Comparison of ENCODE assay signal across 17 cellular contexts in the genomic region with DNA sequence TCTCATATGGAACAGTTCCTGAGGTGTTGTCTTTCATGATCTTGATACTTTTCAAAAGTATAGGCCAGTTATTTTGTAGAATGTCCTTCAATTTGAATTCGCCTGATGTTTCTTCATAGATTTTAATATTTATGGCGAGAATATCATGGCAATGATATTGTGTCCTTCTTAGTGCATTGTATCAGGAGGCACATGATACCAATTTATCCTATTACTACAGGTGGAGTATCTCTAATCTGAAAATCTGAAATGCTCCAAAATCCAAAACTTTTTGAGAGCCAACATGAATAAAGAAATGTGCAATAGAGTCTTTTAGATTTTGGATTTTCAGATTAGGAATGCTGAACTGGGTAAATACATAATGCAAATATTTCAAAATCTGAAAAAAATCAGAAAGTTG.
"Had no signal": no experiment of that assay in that cellular context is flagged by ENCODE, and none has a peak within 500 bp of the region (broad histone marks: within the 10 kb centered on the region; RNA-seq: fewer than 3 reads in every experiment).

No MANE protein-coding gene starts in this region.

- H3K4me3 ChIP-seq: stomach, suprapubic skin, testis, thoracic aorta, thyroid gland, tibial artery, tibial nerve, transverse colon, upper lobe of left lung, upper lobe of right lung, uterus, vagina had no signal

- H3K4me1 ChIP-seq: suprapubic skin, testis, thyroid gland, tibial artery, tibial nerve, transverse colon, upper lobe of left lung, upper lobe of right lung, uterus, vagina had no signal

- H3K9me3 ChIP-seq: suprapubic skin, testis, thoracic aorta, thyroid gland, tibial artery, upper lobe of left lung, vagina had no signal

- ATAC-seq: stimulated activated effector memory CD8-positive, alpha-beta T cell treated with anti-CD3 and anti-CD28 coated beads, Interleukin-12 subunit alpha, Interleukin-12 subunit beta, amount 100 ng/mL, for 72 hours; stimulated activated memory B cell treated with anti-CD40 and anti-IgM and Interleukin-4, amounts not matched to agents 10 μg/mL and 1 μg/mL and 100 μg/mL, for 72 hours; stimulated activated naive B cell treated with anti-CD40 and anti-IgM and Interleukin-4, amounts not matched to agents 10 μg/mL and 1 μg/mL and 100 μg/mL, for 72 hours; stimulated activated naive CD8-positive, alpha-beta T cell treated with anti-CD3 and anti-CD28 coated beads, Interleukin-15, amount 100 ng/mL, for 72 hours; stimulated activated naive CD8-positive, alpha-beta T cell treated with anti-CD3 and anti-CD28 coated beads, Interleukin-15, Interleukin-2, amounts not matched to agents 100 U/mL and 50 U/mL, for 24 hours; upper lobe of right lung had no signal

- H3K36me3 ChIP-seq: stomach, suprapubic skin, thoracic aorta, thyroid gland, tibial artery, tibial nerve, transverse colon, upper lobe of left lung, upper lobe of right lung, uterus, vagina had no signal

- H3K27ac ChIP-seq: stomach, suprapubic skin, testis, thoracic aorta, thyroid gland, tibial artery, tibial nerve, transverse colon, upper lobe of left lung, upper lobe of right lung, uterus, vagina had no signal
